ENCODE assay signal across 2 cellular contexts in the genomic region with DNA sequence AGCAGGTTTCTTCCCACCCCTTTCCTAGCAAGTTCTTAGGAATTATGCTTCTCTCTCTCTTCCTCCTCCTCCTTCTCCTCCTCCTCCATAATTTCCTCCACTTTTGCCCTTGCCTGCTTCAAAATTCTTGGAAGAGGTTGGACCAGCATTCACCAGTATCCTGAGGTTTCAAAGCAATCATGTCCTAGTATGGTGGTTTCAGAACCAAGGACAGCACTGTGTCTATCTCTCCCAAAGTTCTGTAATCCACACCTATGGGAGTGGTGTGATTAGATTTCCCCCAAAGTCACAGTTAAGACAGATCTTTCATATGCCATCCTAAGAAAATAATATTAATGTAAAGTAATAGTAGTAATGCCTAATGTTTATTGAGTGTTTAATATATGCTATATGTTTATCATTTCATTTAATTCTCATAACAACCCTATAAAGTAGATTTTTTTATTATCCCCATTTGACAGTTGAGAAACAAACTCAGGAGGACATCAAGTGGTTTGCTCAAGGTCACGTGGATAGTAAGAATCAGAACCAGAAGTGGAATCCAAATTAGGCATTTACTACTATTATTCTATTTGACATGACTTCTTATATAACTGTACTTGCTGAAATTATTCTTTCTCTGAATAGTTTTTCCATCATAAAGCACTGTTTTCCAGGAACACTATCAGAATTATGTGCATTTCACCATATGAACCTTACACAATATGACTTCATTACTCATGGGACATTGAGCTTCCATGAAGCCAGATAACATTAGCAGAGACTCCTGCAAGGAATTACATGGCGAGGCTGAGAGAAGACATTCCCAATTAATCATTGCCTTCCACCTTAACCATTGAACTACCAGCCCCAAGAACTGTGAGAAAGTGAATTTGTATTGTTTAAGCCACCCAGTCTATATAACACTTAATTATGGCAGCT.
TF ChIP-seq lines count a peak whose summit lies in the region.

No MANE protein-coding gene starts in this region.

TF ChIP-seq in HCT116, 20 proteins besides CTCF, POLR2A, EP300 and RAD21:
- TF ChIP-seq, protein P1, sequence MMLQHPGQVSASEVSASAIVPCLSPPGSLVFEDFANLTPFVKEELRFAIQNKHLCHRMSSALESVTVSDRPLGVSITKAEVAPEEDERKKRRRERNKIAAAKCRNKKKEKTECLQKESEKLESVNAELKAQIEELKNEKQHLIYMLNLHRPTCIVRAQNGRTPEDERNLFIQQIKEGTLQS (IDR thresholded peaks at IDR 0.05): no peak
- peak; percentile 73 for TF ChIP-seq REST (IDR thresholded peaks at IDR 0.05; ENCODE audit: low read depth)

TF ChIP-seq in SK-N-SH, 30 proteins besides CTCF, POLR2A, EP300 and RAD21 (continued from another document):
- TF ChIP-seq REST (IDR thresholded peaks at IDR 0.05; ENCODE audit: low read depth, low read length): peak; percentile 96
- TF ChIP-seq CHD2 (IDR thresholded peaks at IDR 0.05; ENCODE audit: low read length, partially characterized antibody): no peak
TF ChIP-seq in SK-N-SH: peak in this region for 1.
